Comparison of ENCODE assay signal across 8 cellular contexts in the genomic region with DNA sequence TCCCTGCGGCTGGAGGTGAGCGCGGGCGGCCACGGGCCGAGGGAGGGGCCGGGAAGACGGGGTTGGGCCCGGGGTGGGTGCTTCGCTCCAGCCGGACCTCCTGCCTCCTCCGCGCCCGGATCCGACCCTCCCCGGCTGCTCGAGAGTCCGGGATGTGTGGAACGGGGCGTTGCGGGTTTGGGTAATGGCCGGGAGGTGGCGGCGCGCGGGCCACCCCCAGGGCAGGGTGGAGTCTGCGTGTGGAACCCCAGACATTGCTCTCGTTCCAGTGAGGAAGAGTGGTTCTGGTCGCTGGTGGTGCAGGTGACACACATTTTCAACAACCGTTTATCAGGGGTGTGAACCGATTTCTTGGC. TPM values are rescaled to one million over a fixed set of nuclear protein-coding genes. Genes with fewer than 3 reads are reported as not detected.
DNase-seq lines count a peak whose midpoint lies in the region; ATAC-seq, FAIRE-seq and TF ChIP-seq lines count a peak whose summit lies in the region.

No MANE protein-coding gene starts in this region.

- ATAC-seq in GM21786 (IDR thresholded peaks at IDR 0.05; ENCODE audit: unreplicated experiment): peak; percentile 48
- ATAC-seq in pancreas: peak; percentile 36 to 53 (median 42)

- H3K4me3 ChIP-seq in foreskin fibroblast (ENCODE audit: low read depth in 1 of 2, low read length in 2 of 2): peak overlapping the region; percentile 85 to 95
- peak overlapping the region; percentile 89 to 93 (median 91) for H3K4me3 ChIP-seq in pancreas

- FAIRE-seq in pancreas (lab: Jason Lieb, UNC): no peak

- no peaks in the 10 kb centered on the region for H3K9me3 ChIP-seq in pancreas

- peak overlapping the region; percentile 98 to 99 (median 98) for H3K27ac ChIP-seq in pancreas

- H3K36me3 ChIP-seq in pancreas: no peaks in the 10 kb centered on the region

- peaks cover 0 to 3% (median 0%) of the 10 kb centered on the region in 4 donors for H3K27me3 ChIP-seq in pancreas

- peak; percentile 57 for DNase-seq in NCI-H345 (lab: John Stamatoyannopoulos, UW)
- DNase-seq in NCI-H345 treated with DMSO at 0.1 percent for 48 hours (lab: John Stamatoyannopoulos, UW; ENCODE audit: unreplicated experiment): no peak
- DNase-seq in KBM-7: peak; percentile 54
- DNase-seq in activated CD8-positive, alpha-beta memory T cell treated with anti-CD3 and anti-CD28 coated beads for 24 hours: peak; percentile 86
- DNase-seq in foreskin fibroblast: peak; percentile 31 to 67
- peak in 3 of 6 donors; percentile 25 to 62 (median 33) for DNase-seq in pancreas
- DNase-seq in retina: no peak

- in situ Hi-C loops in KBM-7 (cut with MboI; ENCODE audit: low pct_unique_long_range_greater_than_20kb, low sequenced_read_pairs): no loop called here

- peaks cover 10 to 33% (median 17%) of the 10 kb centered on the region in 3 donors for H3K4me1 ChIP-seq in pancreas

- peak; percentile 24 for TF ChIP-seq CTCF in foreskin fibroblast (IDR thresholded peaks at IDR 0.05; ENCODE audit: low read depth, low read length)
- no peak for TF ChIP-seq CTCF in pancreas (IDR thresholded peaks at IDR 0.05)

- 0 to 1% methylated on average over 16 to 31 of the region's 31 CpGs for WGBS in pancreas, 2 donors

- intact Hi-C loops in pancreas (cut with DNase I): no loop called here

RNA-seq across cellular contexts. Expression of gene ARHGEF7, which starts 38.8 kb away (rescaled TPM):
- 10 to 100 TPM; 13.4 to 37.7 (median 20.3) TPM for total RNA-seq in pancreas
- 10 to 100 TPM; 23.3 to 30.0 TPM for polyA plus RNA-seq in pancreas

Comparison
In these comparisons a context has a peak if more than half of its experiments do, and no peak if none do; other contexts are left out.
1. DNase-seq: peak in NCI-H345 (single experiment), KBM-7 (single experiment), activated CD8-positive, alpha-beta memory T cell treated with anti-CD3 and anti-CD28 coated beads for 24 hours (single experiment) and foreskin fibroblast (2 of 2); none in NCI-H345 treated with DMSO at 0.1 percent for 48 hours (single experiment) and retina (single experiment).